In genomic region chrX:71492086-71493065, GRCh38 we compare ENCODE assay signal across 8 cellular contexts. TPM values are rescaled to one million over a fixed set of nuclear protein-coding genes. Genes with fewer than 3 reads are reported as not detected.
A peak's percentile ranks its signal among the peaks of the same experiment; 100 is the strongest.
DNase-seq lines count a peak whose midpoint lies in the region; ATAC-seq and TF ChIP-seq lines count a peak whose summit lies in the region.

No MANE protein-coding gene starts in this region.

- H3K9me3 Mint-ChIP-seq in activated naive CD8-positive, alpha-beta T cell treated with anti-CD3 and anti-CD28 coated beads, Interleukin-2, amount 10 ng/mL, durations not matched to agents 7 days and 5 days: no peaks in the 10 kb centered on the region
- H3K9me3 Mint-ChIP-seq in immature natural killer cell: no peaks in the 10 kb centered on the region

- DNase-seq in AG04450 (ENCODE audit: low read depth, low spot score) (no peak), RPMI7951 (ENCODE audit: low read depth) (peak; percentile 9), immature natural killer cell (peak; percentile 46 to 76 (median 72)), NCI-H2196 (lab: John Stamatoyannopoulos, UW; ENCODE audit: unreplicated experiment) (no peak)
- DNase-seq in activated naive CD8-positive, alpha-beta T cell treated with anti-CD3 and anti-CD28 coated beads, Interleukin-2, amount 10 ng/mL, durations not matched to agents 7 days and 5 days: peak; percentile 62
- DNase-seq in stimulated activated CD4-positive, alpha-beta T cell treated with anti-CD3 and anti-CD28 coated beads, Interleukin-2, amount 100 ng/mL, for 48 hours: peak; percentile 21 to 36

- peak; percentile 67 for ATAC-seq in GM19397 (IDR thresholded peaks at IDR 0.05; ENCODE audit: unreplicated experiment)
- peak; percentile 85 for ATAC-seq in activated naive CD8-positive, alpha-beta T cell treated with anti-CD3 and anti-CD28 coated beads, Interleukin-2, amount 10 ng/mL, durations not matched to agents 7 days and 5 days (ENCODE audit: low read depth)
- no peak for ATAC-seq in GM18519 (IDR thresholded peaks at IDR 0.05; ENCODE audit: low FRiP score, unreplicated experiment)

- no peak for TF ChIP-seq CTCF in AG04450 (IDR thresholded peaks at IDR 0.05; ENCODE audit: low read depth, low read length)

- POLR2A ChIA-PET in AG04450 (lab: Yijun Ruan, JAX): no interaction called here
- POLR2A ChIA-PET in activated naive CD8-positive, alpha-beta T cell treated with anti-CD3 and anti-CD28 coated beads, Interleukin-2, amount 10 ng/mL, durations not matched to agents 7 days and 5 days (lab: Charles Lee): interaction anchor here (0.8 to 3.4 kb wide), 2 partner anchors 21 to 41 kb away, joined by 3 to 44 read pairs; partner anchors contain the start of gene OGT

- H3K27me3 Mint-ChIP-seq in activated naive CD8-positive, alpha-beta T cell treated with anti-CD3 and anti-CD28 coated beads, Interleukin-2, amount 10 ng/mL, durations not matched to agents 7 days and 5 days: no peaks in the 10 kb centered on the region
- H3K27me3 Mint-ChIP-seq in immature natural killer cell (ENCODE audit: low read depth in 3 of 3): peaks cover 3 to 8% (median 7%) of the 10 kb centered on the region in 3 donors

- H3K27ac ChIP-seq in AG04450 (ENCODE audit: low read depth, low read length): no peak overlapping the region

- H3K27me3 ChIP-seq in AG04450 (ENCODE audit: control insufficient read depth, insufficient read depth, low read length): no peaks in the 10 kb centered on the region

- H3K4me1 Mint-ChIP-seq in activated naive CD8-positive, alpha-beta T cell treated with anti-CD3 and anti-CD28 coated beads, Interleukin-2, amount 10 ng/mL, durations not matched to agents 7 days and 5 days: peaks cover 8% of the 10 kb centered on the region
- H3K4me1 Mint-ChIP-seq in immature natural killer cell: peaks cover 12 to 18% of the 10 kb centered on the region in 2 donors

- no peaks in the 10 kb centered on the region for H3K9me3 ChIP-seq in AG04450 (ENCODE audit: control insufficient read depth, insufficient read depth, low read length)

- peak overlapping the region; percentile 60 for H3K4me3 ChIP-seq in AG04450 (ENCODE audit: low read depth, low read length)

- H3K27ac Mint-ChIP-seq in activated naive CD8-positive, alpha-beta T cell treated with anti-CD3 and anti-CD28 coated beads, Interleukin-2, amount 10 ng/mL, durations not matched to agents 7 days and 5 days: peak overlapping the region; percentile 79
- H3K27ac Mint-ChIP-seq in immature natural killer cell: peak overlapping the region; percentile 70 to 94 (median 92)

- H3K36me3 Mint-ChIP-seq in activated naive CD8-positive, alpha-beta T cell treated with anti-CD3 and anti-CD28 coated beads, Interleukin-2, amount 10 ng/mL, durations not matched to agents 7 days and 5 days: peaks cover 4% of the 10 kb centered on the region
- H3K36me3 Mint-ChIP-seq in immature natural killer cell: peaks cover 0 to 7% (median 0%) of the 10 kb centered on the region in 3 donors

- H3K4me3 Mint-ChIP-seq in activated naive CD8-positive, alpha-beta T cell treated with anti-CD3 and anti-CD28 coated beads, Interleukin-2, amount 10 ng/mL, durations not matched to agents 7 days and 5 days: peak overlapping the region; percentile 84
- H3K4me3 Mint-ChIP-seq in immature natural killer cell: peak overlapping the region; percentile 76 to 93 (median 90)

- CTCF ChIA-PET in AG04450 (lab: Charles Lee): no interaction called here

RNA-seq across cellular contexts. Expression of gene OGT, which starts 40.5 kb away (rescaled TPM):
- polyA plus RNA-seq in AG04450 (2011; rRNA removed) (218 and 252 TPM in 2 replicates), immature natural killer cell (10 to 100 TPM; 26.4 to 35.5 (median 28.7) TPM)
- polyA minus RNA-seq in AG04450 (2011; rRNA and poly(A)+ RNA removed): 204 and 254 TPM in 2 replicates
- total RNA-seq in RPMI7951 (2014; rRNA removed; shearing (Covaris generic)): 64.9 and 92.4 TPM in 2 replicates
- total RNA-seq in activated naive CD8-positive, alpha-beta T cell treated with anti-CD3 and anti-CD28 coated beads, Interleukin-2, amount 10 ng/mL, durations not matched to agents 7 days and 5 days: 100 to 1,000 TPM; 487 to 498 TPM

Comparison
In these comparisons a context has a peak if more than half of its experiments do, and no peak if none do; other contexts are left out.
1. DNase-seq: peak in RPMI7951 (single experiment), activated naive CD8-positive, alpha-beta T cell treated with anti-CD3 and anti-CD28 coated beads, Interleukin-2, amount 10 ng/mL, durations not matched to agents 7 days and 5 days (single experiment), immature natural killer cell (3 of 3) and stimulated activated CD4-positive, alpha-beta T cell treated with anti-CD3 and anti-CD28 coated beads, Interleukin-2, amount 100 ng/mL, for 48 hours (2 of 2); none in AG04450 (single experiment) and NCI-H2196 (single experiment).